Comparison of ENCODE assay signal across 1 cellular context in the genomic region with DNA sequence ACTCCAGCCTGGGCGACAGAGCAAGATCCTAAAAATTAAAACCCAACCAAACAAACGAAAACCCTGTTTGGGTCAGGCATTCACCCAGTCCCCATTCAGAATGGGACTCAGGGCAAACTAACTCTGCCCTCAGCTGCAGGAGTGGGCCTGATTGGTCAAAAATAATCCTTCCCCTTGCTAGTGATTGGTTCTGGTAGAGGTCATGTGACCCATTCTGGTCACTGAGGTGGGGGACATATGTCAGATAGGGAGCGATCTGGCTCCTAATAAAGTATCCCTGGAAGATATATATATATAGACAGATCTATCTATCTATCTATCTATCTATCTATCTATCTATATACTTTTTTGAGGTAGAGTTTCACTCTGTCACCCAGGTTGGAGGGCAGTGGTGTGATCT.
TF ChIP-seq lines count a peak whose summit lies in the region.

No MANE protein-coding gene starts in this region.

TF ChIP-seq in K562, 482 proteins besides CTCF, POLR2A, EP300 and RAD21 (continued from another document):
- no peak for TF ChIP-seq POLR2AphosphoS2 (IDR thresholded peaks at IDR 0.05; ENCODE audit: low read length)
- no peak for TF ChIP-seq HSF4 (CRISPR knock-in tag; IDR thresholded peaks at IDR 0.05; ENCODE audit: borderline replicate concordance)
- TF ChIP-seq ETV6 (IDR thresholded peaks at IDR 0.05; ENCODE audit: borderline replicate concordance in 1 of 2, low read depth in 2 of 2, low read length in 1 of 2): no peak
- TF ChIP-seq ETV6 (CRISPR knock-in tag; IDR thresholded peaks at IDR 0.05; ENCODE audit: borderline replicate concordance): no peak
- no peak for TF ChIP-seq SREBF1 (IDR thresholded peaks at IDR 0.05; ENCODE audit: borderline replicate concordance, low read depth, low read length)
- TF ChIP-seq MYC (IDR thresholded peaks at IDR 0.05; ENCODE audit: low read depth, low read length): no peak
- TF ChIP-seq MYC (CRISPR knock-in tag; IDR thresholded peaks at IDR 0.05; ENCODE audit: borderline replicate concordance, low read depth): no peak
- no peak for TF ChIP-seq RFX5 (IDR thresholded peaks at IDR 0.05; ENCODE audit: low read depth, low read length)
- TF ChIP-seq, protein P1, sequence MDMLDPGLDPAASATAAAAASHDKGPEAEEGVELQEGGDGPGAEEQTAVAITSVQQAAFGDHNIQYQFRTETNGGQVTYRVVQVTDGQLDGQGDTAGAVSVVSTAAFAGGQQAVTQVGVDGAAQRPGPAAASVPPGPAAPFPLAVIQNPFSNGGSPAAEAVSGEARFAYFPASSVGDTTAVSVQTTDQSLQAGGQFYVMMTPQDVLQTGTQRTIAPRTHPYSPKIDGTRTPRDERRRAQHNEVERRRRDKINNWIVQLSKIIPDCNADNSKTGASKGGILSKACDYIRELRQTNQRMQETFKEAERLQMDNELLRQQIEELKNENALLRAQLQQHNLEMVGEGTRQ (CRISPR knock-in tag; IDR thresholded peaks at IDR 0.05): peak; percentile 71
